9 cellular contexts compared by ENCODE assay signal in genomic region chr6:26003102-26003694, GRCh38. TPM values are rescaled to one million over a fixed set of nuclear protein-coding genes. Genes with fewer than 3 reads are reported as not detected.
DNase-seq lines count a peak whose midpoint lies in the region; ATAC-seq and TF ChIP-seq lines count a peak whose summit lies in the region.
"Had no signal": no experiment of that assay in that cellular context is flagged by ENCODE, and none has a peak within 500 bp of the region (broad histone marks: within the 10 kb centered on the region; RNA-seq: fewer than 3 reads in every experiment).

No MANE protein-coding gene starts in this region.

- H3K4me2 ChIP-seq in mammary epithelial cell (ENCODE audit: insufficient read depth, low read depth, low read length): no peak overlapping the region

- H3K27me3 ChIP-seq in mammary epithelial cell (ENCODE audit: insufficient read depth, low read length): no peaks in the 10 kb centered on the region

- in situ Hi-C loops in mammary epithelial cell (cut with MboI; ENCODE audit: low sequenced_read_pairs in 2 of 2): no loop called here

- H2AFZ ChIP-seq in mammary epithelial cell (ENCODE audit: low read depth, low read length): no peak overlapping the region

- no peak overlapping the region for H3K27ac ChIP-seq in mammary epithelial cell (ENCODE audit: insufficient read depth, low read depth, low read length)

- TF ChIP-seq CTCF in LNCaP clone FGC (IDR thresholded peaks at IDR 0.05; ENCODE audit: control insufficient read depth, extremely low read depth, insufficient read depth) (peak; percentile 74), mammary epithelial cell (conservative IDR thresholded peaks at IDR 0.05 in 1 of 2, IDR thresholded peaks at IDR 0.05 in 1 of 2; ENCODE audit: extremely low read depth in 1 of 2, insufficient read depth in 1 of 2, low read depth in 1 of 2, low read length in 2 of 2) (peak; percentile 71 to 81)

- intact Hi-C loops in mammary epithelial cell (cut with micrococcal nuclease): loop anchor here (1.0 to 2.0 kb wide), 2 partner anchors 215 to 284 kb away; no protein-coding TSS in a partner anchor

- H3K9ac ChIP-seq in mammary epithelial cell (ENCODE audit: insufficient read depth, low read length): no peak overlapping the region

- H3K9me3 ChIP-seq in mammary epithelial cell (replicated peaks; ENCODE audit: insufficient read depth, low read length): no peaks in the 10 kb centered on the region

- H3K79me2 ChIP-seq in mammary epithelial cell (ENCODE audit: insufficient read depth, low read length): no peaks in the 10 kb centered on the region

- peak; percentile 3 to 19 for DNase-seq in NCI-H187 (lab: John Stamatoyannopoulos, UW)
- no peak for DNase-seq in NCI-H187 treated with DMSO at 0.1 percent for 48 hours (lab: John Stamatoyannopoulos, UW)
- DNase-seq in LNCaP clone FGC (ENCODE audit: low read depth): no peak
- DNase-seq in SW480 (ENCODE audit: low spot score): peak; percentile 29
- DNase-seq in mammary epithelial cell: peak; percentile 33
- peak; percentile 56 for DNase-seq in kidney tubule cell (ENCODE audit: low spot score)
- DNase-seq in stimulated activated naive CD4-positive, alpha-beta T cell (lab: John Stamatoyannopoulos, UW): peak in 5 of 6 experiments; percentile 3 to 38 (median 21)

- CTCF ChIA-PET in mammary epithelial cell (lab: Charles Lee; ENCODE audit: low non-redundant PET): interaction anchor here (0.6 to 0.7 kb wide), 2 partner anchors 29 to 214 kb away, joined by 3 to 5 read pairs; a partner anchor contains a TSS

- peaks cover 5% of the 10 kb centered on the region for H3K4me1 ChIP-seq in mammary epithelial cell (ENCODE audit: insufficient read depth, low read length)

- BruUV-seq in mammary epithelial cell (replicated peaks; lab: Mats Ljungman, UMichigan): no TSS peak

- 6% methylated on average over 3 of the region's 3 CpGs for WGBS in mammary epithelial cell (ENCODE audit: low coverage, missing lambda C conversion rate)

- H3K36me3 ChIP-seq in mammary epithelial cell (ENCODE audit: insufficient read depth, low read length): no peaks in the 10 kb centered on the region

- no peaks in the 10 kb centered on the region for H4K20me1 ChIP-seq in mammary epithelial cell (ENCODE audit: insufficient read depth, low read length)

- dilution Hi-C loops in mammary epithelial cell (cut with HindIII; ENCODE audit: low sequenced_read_pairs): loop anchor here (10.0 kb wide), 1 partner anchor 218 kb away; no protein-coding TSS in a partner anchor

- H3K4me3 ChIP-seq in LNCaP clone FGC (ENCODE audit: low read depth, low read length) (no peak overlapping the region), mammary epithelial cell (replicated peaks in 1 of 3; ENCODE audit: insufficient read depth in 1 of 3, low read depth in 2 of 3, low read length in 3 of 3) (no peak overlapping the region)

- no peak for ATAC-seq in HG03039 (IDR thresholded peaks at IDR 0.05; ENCODE audit: unreplicated experiment)
- ATAC-seq: activated naive CD4-positive, alpha-beta T cell treated with anti-CD3 and anti-CD28 coated beads, Interleukin-2, amount 50 U/mL, for 72 hours had no signal

RNA-seq across cellular contexts. Expression of gene TRIM38, which starts 40.6 kb away (rescaled TPM):
- 1 to 10 TPM; 6.8 to 7.6 TPM for total RNA-seq in mammary epithelial cell
- 3.4 TPM for polyA plus RNA-seq in mammary epithelial cell
- polyA minus RNA-seq in mammary epithelial cell: 8.6 TPM

Comparison
In these comparisons a context has a peak if more than half of its experiments do, and no peak if none do; other contexts are left out.
1. DNase-seq: peak in NCI-H187 (2 of 2), SW480 (single experiment), mammary epithelial cell (single experiment), kidney tubule cell (single experiment) and stimulated activated naive CD4-positive, alpha-beta T cell (5 of 6); none in NCI-H187 treated with DMSO at 0.1 percent for 48 hours (single experiment) and LNCaP clone FGC (single experiment).